Comparison of ENCODE assay signal across 8 cellular contexts in genomic region chr20:37384683-37385174, GRCh38. TPM values are rescaled to one million over a fixed set of nuclear protein-coding genes. Genes with fewer than 3 reads are reported as not detected.
DNase-seq lines count a peak whose midpoint lies in the region; ATAC-seq and TF ChIP-seq lines count a peak whose summit lies in the region.

No MANE protein-coding gene starts in this region.

- POLR2A ChIA-PET in Caco-2 (lab: Charles Lee) (no interaction called here), PC-9 (lab: Charles Lee; ENCODE audit: unreplicated experiment) (interaction anchor here (0.6 kb wide), 1 partner anchor 95 kb away, joined by 4 read pairs; the partner anchor contains the start of gene MANBAL)

- no peak overlapping the region for H3K4me3 Mint-ChIP-seq in Caco-2 (ENCODE audit: unreplicated experiment)
- peak overlapping the region; percentile 84 for H3K4me3 Mint-ChIP-seq in activated T-helper 1 cell treated with anti-CD3 and anti-CD28 coated beads, Interleukin-12 subunit alpha, Interleukin-12 subunit beta, Interleukin-2, Interleukin-4 antibody, amounts not matched to agents 30 ng/mL and 10 ng/mL and 1 ng/mL, durations not matched to agents 14 hours and 24 hours and 36 hours

- H3K36me3 Mint-ChIP-seq in Caco-2 (ENCODE audit: insufficient read depth, unreplicated experiment): peaks cover 97% of the 10 kb centered on the region
- H3K36me3 Mint-ChIP-seq in activated T-helper 1 cell treated with anti-CD3 and anti-CD28 coated beads, Interleukin-12 subunit alpha, Interleukin-12 subunit beta, Interleukin-2, Interleukin-4 antibody, amounts not matched to agents 30 ng/mL and 10 ng/mL and 1 ng/mL, durations not matched to agents 14 hours and 24 hours and 36 hours (ENCODE audit: low read depth): peaks cover 3% of the 10 kb centered on the region

- H3K4me2 ChIP-seq in PC-9: no peak overlapping the region

- H3K4me1 ChIP-seq in Caco-2 (peaks cover 23% of the 10 kb centered on the region), PC-9 (replicated peaks; ENCODE audit: insufficient read depth) (peaks cover 8% of the 10 kb centered on the region; the same call in 1 of the 2 replicates), foreskin keratinocyte (no peaks in the 10 kb centered on the region), ovary (ENCODE audit: insufficient read depth) (peaks cover 10% of the 10 kb centered on the region), thyroid gland (peaks cover 0 to 4% of the 10 kb centered on the region in 2 donors)

- peak overlapping the region; percentile 10 for H3K27ac Mint-ChIP-seq in Caco-2 (ENCODE audit: unreplicated experiment)
- no peak overlapping the region for H3K27ac Mint-ChIP-seq in activated T-helper 1 cell treated with anti-CD3 and anti-CD28 coated beads, Interleukin-12 subunit alpha, Interleukin-12 subunit beta, Interleukin-2, Interleukin-4 antibody, amounts not matched to agents 30 ng/mL and 10 ng/mL and 1 ng/mL, durations not matched to agents 14 hours and 24 hours and 36 hours

- peaks cover 16% of the 10 kb centered on the region for H3K36me3 ChIP-seq in Caco-2 (ENCODE audit: control insufficient read depth, insufficient read depth, low read length)
- H3K36me3 ChIP-seq in PC-9 (ENCODE audit: low read depth): no peaks in the 10 kb centered on the region
- H3K36me3 ChIP-seq in ovary: no peaks in the 10 kb centered on the region
- H3K36me3 ChIP-seq in thyroid gland: no peaks in the 10 kb centered on the region

- no peaks in the 10 kb centered on the region for H3K27me3 ChIP-seq in Caco-2 (replicated peaks; ENCODE audit: control insufficient read depth, insufficient read depth, low read length)
- H3K27me3 ChIP-seq in PC-9 (ENCODE audit: insufficient read depth, low read depth): no peaks in the 10 kb centered on the region
- H3K27me3 ChIP-seq in foreskin keratinocyte: no peaks in the 10 kb centered on the region
- H3K27me3 ChIP-seq in ovary: no peaks in the 10 kb centered on the region
- H3K27me3 ChIP-seq in thyroid gland: no peaks in the 10 kb centered on the region

- TF ChIP-seq CTCF in Caco-2 (IDR thresholded peaks at IDR 0.05; ENCODE audit: insufficient read depth in 1 of 2, low read depth in 1 of 2, low read length in 1 of 2, severe bottlenecking in 1 of 2, unreplicated experiment in 1 of 2) (peak; percentile 87 to 98), PC-9 (conservative IDR thresholded peaks at IDR 0.05) (peak; percentile 80), foreskin keratinocyte (conservative IDR thresholded peaks at IDR 0.05) (peak; percentile 91), ovary (IDR thresholded peaks at IDR 0.05) (peak; percentile 76 to 95 (median 94)), thyroid gland (IDR thresholded peaks at IDR 0.05) (peak; percentile 69 to 90 (median 86))

- H3K79me2 ChIP-seq in PC-9 (ENCODE audit: low read depth): no peaks in the 10 kb centered on the region

- H3F3A ChIP-seq in PC-9 (ENCODE audit: insufficient read depth, low read depth): peaks cover 20% of the 10 kb centered on the region; the same call in 1 of the 2 replicates

- peak; percentile 56 for ATAC-seq in HG02588 (IDR thresholded peaks at IDR 0.05; ENCODE audit: unreplicated experiment)
- peak; percentile 54 for ATAC-seq in foreskin keratinocyte
- ATAC-seq in GM18870 (IDR thresholded peaks at IDR 0.05; ENCODE audit: unreplicated experiment): no peak

- TF ChIP-seq POLR2A in ovary (IDR thresholded peaks at IDR 0.05): peak; percentile 11
- TF ChIP-seq POLR2A in thyroid gland (IDR thresholded peaks at IDR 0.05): no peak

- H3K9me3 Mint-ChIP-seq in Caco-2 (ENCODE audit: unreplicated experiment): no peaks in the 10 kb centered on the region
- no peaks in the 10 kb centered on the region for H3K9me3 Mint-ChIP-seq in activated T-helper 1 cell treated with anti-CD3 and anti-CD28 coated beads, Interleukin-12 subunit alpha, Interleukin-12 subunit beta, Interleukin-2, Interleukin-4 antibody, amounts not matched to agents 30 ng/mL and 10 ng/mL and 1 ng/mL, durations not matched to agents 14 hours and 24 hours and 36 hours

- CTCF ChIA-PET in Caco-2 (lab: Charles Lee): interaction anchor here (0.6 to 1.4 kb wide), 6 partner anchors 19 to 193 kb away, joined by 3 to 5 read pairs (median 4); no protein-coding TSS in a partner anchor
- CTCF ChIA-PET in PC-9 (lab: Charles Lee): interaction anchor here (0.6 kb wide), 1 partner anchor 611 kb away, joined by 3 read pairs; no protein-coding TSS in a partner anchor

- intact Hi-C loops in Caco-2 (cut with micrococcal nuclease; ENCODE audit: unreplicated experiment) (no loop called here), PC-9 (cut with micrococcal nuclease; ENCODE audit: unreplicated experiment) (loop anchor here (2.0 to 5.0 kb wide), 2 partner anchors 116 to 143 kb away; partner anchors contain the start of gene BLCAP), ovary (cut with DNase I) (loop anchor here (2.0 to 10.0 kb wide), 9 partner anchors 97 to 190 kb away; partner anchors contain the start of genes BLCAP (in 2 of the 4), MANBAL (in 1 of the 4) and NNAT (in 1 of the 4)), thyroid gland (cut with DNase I) (loop anchor here (2.0 to 5.0 kb wide), 2 partner anchors 114 to 153 kb away; no protein-coding TSS in a partner anchor)
- intact Hi-C loops in activated T-helper 1 cell treated with anti-CD3 and anti-CD28 coated beads, Interleukin-12 subunit alpha, Interleukin-12 subunit beta, Interleukin-2, Interleukin-4 antibody, amounts not matched to agents 30 ng/mL and 10 ng/mL and 1 ng/mL, durations not matched to agents 14 hours and 24 hours and 36 hours (cut with micrococcal nuclease): loop anchor here (1.0 to 2.0 kb wide), 4 partner anchors 95 to 150 kb away; partner anchors contain the start of genes BLCAP and MANBAL

- WGBS in ovary, 3 donors: 10 to 22% (median 12%) methylated on average over 20 to 42 of the region's 42 CpGs
- WGBS in thyroid gland, 2 donors: 18 to 61% methylated on average over 6 to 22 of the region's 42 CpGs

- no peaks in the 10 kb centered on the region for H3K9me3 ChIP-seq in Caco-2
- H3K9me3 ChIP-seq in PC-9 (ENCODE audit: insufficient read depth, low read depth): no peaks in the 10 kb centered on the region
- no peaks in the 10 kb centered on the region for H3K9me3 ChIP-seq in ovary
- no peaks in the 10 kb centered on the region for H3K9me3 ChIP-seq in thyroid gland

- no peaks in the 10 kb centered on the region for H3K27me3 Mint-ChIP-seq in Caco-2 (ENCODE audit: insufficient read depth, unreplicated experiment)
- peaks cover 9% of the 10 kb centered on the region for H3K27me3 Mint-ChIP-seq in activated T-helper 1 cell treated with anti-CD3 and anti-CD28 coated beads, Interleukin-12 subunit alpha, Interleukin-12 subunit beta, Interleukin-2, Interleukin-4 antibody, amounts not matched to agents 30 ng/mL and 10 ng/mL and 1 ng/mL, durations not matched to agents 14 hours and 24 hours and 36 hours (ENCODE audit: insufficient read depth)

- no TSS peak for BruUV-seq in Caco-2 (replicated peaks; lab: Mats Ljungman, UMichigan)
- no TSS peak for BruUV-seq in PC-9 (replicated peaks; lab: Mats Ljungman, UMichigan)

- H3K4me3 ChIP-seq in Caco-2 (ENCODE audit: low read depth, low read length) (no peak overlapping the region), PC-9 (no peak overlapping the region), ovary (peak overlapping the region; percentile 37), thyroid gland (replicated peaks in 1 of 3) (peak overlapping the region in 1 of 3 donors; percentile 17)

- H3K27ac ChIP-seq in PC-9: no peak overlapping the region
- no peak overlapping the region for H3K27ac ChIP-seq in foreskin keratinocyte
- H3K27ac ChIP-seq in ovary: peak overlapping the region in 1 of 2 donors; percentile 43
- no peak overlapping the region for H3K27ac ChIP-seq in thyroid gland

- H2AFZ ChIP-seq in PC-9: no peak overlapping the region

- H3K4me1 Mint-ChIP-seq in Caco-2 (ENCODE audit: low read depth, unreplicated experiment): peaks cover 13% of the 10 kb centered on the region
- H3K4me1 Mint-ChIP-seq in activated T-helper 1 cell treated with anti-CD3 and anti-CD28 coated beads, Interleukin-12 subunit alpha, Interleukin-12 subunit beta, Interleukin-2, Interleukin-4 antibody, amounts not matched to agents 30 ng/mL and 10 ng/mL and 1 ng/mL, durations not matched to agents 14 hours and 24 hours and 36 hours (ENCODE audit: low read depth): peaks cover 6% of the 10 kb centered on the region

- DNase-seq in Caco-2: peak; percentile 45 to 83
- DNase-seq in PC-9: peak in 1 of 2 experiments; percentile 55
- peak; percentile 78 for DNase-seq in activated T-helper 1 cell treated with anti-CD3 and anti-CD28 coated beads, Interleukin-12 subunit alpha, Interleukin-12 subunit beta, Interleukin-2, Interleukin-4 antibody, amounts not matched to agents 30 ng/mL and 10 ng/mL and 1 ng/mL, durations not matched to agents 14 hours and 24 hours and 36 hours (ENCODE audit: low spot score)
- DNase-seq in foreskin keratinocyte: no peak
- DNase-seq in ovary: peak; percentile 69 to 88 (median 73)
- DNase-seq in thyroid gland: peak; percentile 46

- TF ChIP-seq EP300 in ovary (IDR thresholded peaks at IDR 0.05): no peak

- H4K20me1 ChIP-seq in PC-9 (ENCODE audit: insufficient read depth): 0 out of 2 replicates have a peak, but pooled peaks cover 3% of the 10 kb centered on the region

- no peaks in the 10 kb centered on the region for H3K9me2 ChIP-seq in PC-9 (ENCODE audit: insufficient read depth)

RNA-seq across cellular contexts. Expression of gene SRC, which starts 38.8 kb away (rescaled TPM):
- total RNA-seq in Caco-2 (2022) (197 and 222 TPM in 2 replicates), PC-9 (2021) (56.8 and 58.4 TPM in 2 replicates), foreskin keratinocyte (29.8 and 36.6 TPM in 2 replicates), ovary (10 to 100 TPM; 23.1 to 72.7 (median 45.5) TPM), thyroid gland (10 to 100 TPM; 17.1 to 23.7 (median 17.8) TPM)
- total RNA-seq in activated T-helper 1 cell treated with anti-CD3 and anti-CD28 coated beads, Interleukin-12 subunit alpha, Interleukin-12 subunit beta, Interleukin-2, Interleukin-4 antibody, amounts not matched to agents 30 ng/mL and 10 ng/mL and 1 ng/mL, durations not matched to agents 14 hours and 24 hours and 36 hours: 6.2 and 6.4 TPM in 2 replicates
- polyA plus RNA-seq in foreskin keratinocyte (22.2 and 26.2 TPM in 2 replicates), ovary (10 to 100 TPM; 17.0 to 27.0 TPM)

Comparison
In these comparisons a context has a peak if more than half of its experiments do, and no peak if none do; other contexts are left out.
1. DNase-seq: peak in Caco-2 (2 of 2), activated T-helper 1 cell treated with anti-CD3 and anti-CD28 coated beads, Interleukin-12 subunit alpha, Interleukin-12 subunit beta, Interleukin-2, Interleukin-4 antibody, amounts not matched to agents 30 ng/mL and 10 ng/mL and 1 ng/mL, durations not matched to agents 14 hours and 24 hours and 36 hours (single experiment), ovary (5 of 5) and thyroid gland (2 of 2); none in foreskin keratinocyte (0 of 2).
2. Peak in every context shown above with its lines, with median percentiles within 50 percentile points of each other: CTCF ChIP-seq.